In genomic region chr5:172548311-172548731, GRCh38 we compare ENCODE assay signal across 1 cellular context.
TF ChIP-seq lines count a peak whose summit lies in the region.

No MANE protein-coding gene starts in this region.

TF ChIP-seq in IMR-90, 13 proteins besides CTCF, POLR2A, EP300 and RAD21:
- no peak for TF ChIP-seq SMC3 (IDR thresholded peaks at IDR 0.05; ENCODE audit: low read depth, low read length)
- TF ChIP-seq RCOR1 (IDR thresholded peaks at IDR 0.05; ENCODE audit: insufficient replicate concordance, low read length): no peak
- no peak for TF ChIP-seq MAFK (IDR thresholded peaks at IDR 0.05; ENCODE audit: low read depth, low read length)
- no peak for TF ChIP-seq ELK1 (IDR thresholded peaks at IDR 0.05; ENCODE audit: borderline replicate concordance, low read depth, low read length)
- TF ChIP-seq CHD1 (IDR thresholded peaks at IDR 0.05; ENCODE audit: low read depth, low read length): no peak
- TF ChIP-seq FOS (IDR thresholded peaks at IDR 0.05; ENCODE audit: low read depth, low read length): no peak
- no peak for TF ChIP-seq NFE2L2 (IDR thresholded peaks at IDR 0.05; ENCODE audit: low read depth, low read length)
- no peak for TF ChIP-seq CEBPB (IDR thresholded peaks at IDR 0.05; ENCODE audit: low read depth, low read length)
- TF ChIP-seq MXI1 (IDR thresholded peaks at IDR 0.05; ENCODE audit: borderline replicate concordance, low read depth, low read length): no peak
- TF ChIP-seq RFX5 (IDR thresholded peaks at IDR 0.05; ENCODE audit: low read depth, low read length): no peak
- no peak for TF ChIP-seq MAZ (IDR thresholded peaks at IDR 0.05; ENCODE audit: borderline replicate concordance, low read depth, low read length)
- TF ChIP-seq USF2 (IDR thresholded peaks at IDR 0.05; ENCODE audit: low read depth, low read length): no peak
- no peak for TF ChIP-seq BHLHE40 (IDR thresholded peaks at IDR 0.05; ENCODE audit: low read depth, low read length)
